ENCODE assay signal across 8 cellular contexts in the genomic region with DNA sequence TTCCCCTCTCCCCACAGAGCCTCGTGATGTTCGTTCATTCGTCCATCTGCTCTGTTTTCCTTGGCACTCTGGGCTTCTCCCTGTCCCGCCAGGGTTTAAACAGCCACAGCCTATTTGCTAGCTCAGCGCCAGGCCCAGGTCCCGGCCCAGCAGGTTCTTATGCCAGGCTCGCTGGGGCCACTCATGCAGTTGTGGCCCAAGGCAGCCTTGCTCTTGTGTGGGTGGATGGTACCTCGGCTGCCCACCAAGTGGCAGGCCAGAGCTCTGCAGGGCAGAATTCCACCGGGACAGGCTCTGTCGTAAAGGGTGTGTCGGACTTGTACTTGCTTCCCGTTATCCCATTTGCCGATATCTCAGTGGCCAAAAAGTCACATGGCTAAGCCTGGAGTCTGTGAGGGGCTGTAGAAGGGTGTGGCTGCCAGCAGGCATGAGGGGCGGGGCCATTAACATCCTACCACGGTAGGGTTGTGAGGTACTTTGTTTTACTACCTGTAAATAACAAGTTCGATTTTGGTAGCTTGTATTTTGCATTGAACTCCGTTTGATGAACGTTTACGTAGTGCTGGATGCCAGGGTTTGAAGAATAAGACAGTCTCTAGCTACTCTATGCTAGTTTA. TPM values are rescaled to one million over a fixed set of nuclear protein-coding genes. Genes with fewer than 3 reads are reported as not detected.
DNase-seq lines count a peak whose midpoint lies in the region; ATAC-seq and TF ChIP-seq lines count a peak whose summit lies in the region.

No MANE protein-coding gene starts in this region.

- H3K9me3 Mint-ChIP-seq in natural killer cell = no peaks in the 10 kb centered on the region

- H3K4me3 Mint-ChIP-seq in natural killer cell = peak overlapping the region; percentile 87

- H3K4me3 ChIP-seq in epithelial cell of esophagus (ENCODE audit: low read length) = no peak overlapping the region

- intact Hi-C loops in natural killer cell (cut with micrococcal nuclease) = loop anchor here (1.0 to 10.0 kb wide), 2 partner anchors 8 to 967 kb away; a partner anchor contains a TSS

- H3K4me1 Mint-ChIP-seq in natural killer cell = peaks cover 24 to 28% of the 10 kb centered on the region in 2 donors

- H3K27me3 Mint-ChIP-seq in natural killer cell (ENCODE audit: low read depth in 2 of 2) = no peaks in the 10 kb centered on the region

- H3K27ac Mint-ChIP-seq in natural killer cell = peak overlapping the region; percentile 98 to 100

- DNase-seq in activated CD4-positive, alpha-beta T cell treated with anti-CD3 and anti-CD28 coated beads for 1 hour = peak; percentile 15
- no peak for DNase-seq in activated CD4-positive, alpha-beta T cell treated with anti-CD3 and anti-CD28 coated beads, Interleukin-2, amount 50 U/mL, for 48 hours
- DNase-seq in T follicular helper cell (ENCODE audit: low read depth) (peak; percentile 35), epithelial cell of esophagus (ENCODE audit: low read depth) (peak; percentile 64), natural killer cell (no peak)
- DNase-seq in stimulated activated CD4-positive, alpha-beta T cell treated with anti-CD3 and anti-CD28 coated beads, Interleukin-12 subunit alpha, Interleukin-12 subunit beta, amount 100 ng/mL, for 4 hours = no peak

- no peaks in the 10 kb centered on the region for H3K36me3 Mint-ChIP-seq in natural killer cell

- ATAC-seq in natural killer cell = no peak
- no peak for ATAC-seq in HG02798 (IDR thresholded peaks at IDR 0.05; ENCODE audit: poor library complexity, unreplicated experiment)
- no peak for ATAC-seq in HG03442 (IDR thresholded peaks at IDR 0.05; ENCODE audit: unreplicated experiment)

- TF ChIP-seq CTCF in epithelial cell of esophagus (IDR thresholded peaks at IDR 0.05; ENCODE audit: insufficient read depth, low read depth, low read length, missing control alignments) (peak; percentile 56), natural killer cell (IDR thresholded peaks at IDR 0.05) (no peak)

RNA-seq across cellular contexts. Expression of a gene that starts 7.9 kb away (rescaled TPM):
- total RNA-seq in natural killer cell = 10 to 100 TPM; 42.0 to 67.2 (median 62.6) TPM

RNA-seq across cellular contexts. Expression of a gene that starts 32.9 kb away (rescaled TPM):
- under 1 TPM in 1 of 3 donors, not detected in 2; 0.49 TPM for total RNA-seq in natural killer cell

Comparison
In these comparisons a context has a peak if more than half of its experiments do, and no peak if none do; other contexts are left out.
1. DNase-seq: peak in activated CD4-positive, alpha-beta T cell treated with anti-CD3 and anti-CD28 coated beads for 1 hour (single experiment), T follicular helper cell (single experiment) and epithelial cell of esophagus (single experiment); none in activated CD4-positive, alpha-beta T cell treated with anti-CD3 and anti-CD28 coated beads, Interleukin-2, amount 50 U/mL, for 48 hours (0 of 2), natural killer cell (single experiment) and stimulated activated CD4-positive, alpha-beta T cell treated with anti-CD3 and anti-CD28 coated beads, Interleukin-12 subunit alpha, Interleukin-12 subunit beta, amount 100 ng/mL, for 4 hours (single experiment).